In genomic region chr5:53739111-53739510, GRCh38 we compare ENCODE assay signal across 32 cellular contexts.
"Had no signal": no experiment of that assay in that cellular context is flagged by ENCODE, and none has a peak within 500 bp of the region (broad histone marks: within the 10 kb centered on the region; RNA-seq: fewer than 3 reads in every experiment).

No MANE protein-coding gene starts in this region.

- H3K27ac Mint-ChIP-seq: activated B cell treated with CpG ODN at 0.5 μM for 24 hours; activated CD4-positive, alpha-beta T cell treated with anti-CD3 and anti-CD28 coated beads, Interleukin-2, amount 10 ng/mL, durations not matched to agents 24 days and 14 days; activated naive CD4-positive, alpha-beta T cell treated with anti-CD3 and anti-CD28 coated beads for 36 hours; activated naive CD8-positive, alpha-beta T cell treated with anti-CD3 and anti-CD28 coated beads, Interleukin-2, amount 10 ng/mL, durations not matched to agents 7 days and 5 days; T-cell had no signal

- H3K36me3 ChIP-seq: breast epithelium, MG63 had no signal

- H3K4me3 Mint-ChIP-seq: activated B cell treated with CpG ODN at 0.5 μM for 24 hours; activated CD4-positive, alpha-beta T cell treated with anti-CD3 and anti-CD28 coated beads, Interleukin-2, amount 10 ng/mL, durations not matched to agents 24 days and 14 days; activated naive CD4-positive, alpha-beta T cell treated with anti-CD3 and anti-CD28 coated beads for 36 hours; activated naive CD8-positive, alpha-beta T cell treated with anti-CD3 and anti-CD28 coated beads, Interleukin-2, amount 10 ng/mL, durations not matched to agents 7 days and 5 days; activated T-cell treated with anti-CD3 and anti-CD28 coated beads, Interleukin-2, amount 50 U/mL, for 4 hours; IgD-negative memory B cell; T-cell had no signal

- DNase-seq: activated B cell treated with CpG ODN at 0.5 μM for 24 hours; activated CD4-positive, alpha-beta T cell treated with anti-CD3 and anti-CD28 coated beads for 1 hour; activated CD4-positive, alpha-beta T cell treated with anti-CD3 and anti-CD28 coated beads, Interleukin-2, amount 10 ng/mL, durations not matched to agents 24 days and 14 days; activated CD4-positive, alpha-beta T cell treated with anti-CD3 and anti-CD28 coated beads, Interleukin-2, amount 50 U/mL, for 48 hours; activated CD8-positive, alpha-beta memory T cell treated with anti-CD3 and anti-CD28 coated beads for 24 hours; activated gamma-delta T cell; activated naive CD4-positive, alpha-beta T cell treated with anti-CD3 and anti-CD28 coated beads for 36 hours; activated naive CD8-positive, alpha-beta T cell treated with anti-CD3 and anti-CD28 coated beads, Interleukin-2, amount 10 ng/mL, durations not matched to agents 7 days and 5 days; activated T-cell treated with anti-CD3 and anti-CD28 coated beads, Interleukin-2, amount 50 U/mL, for 4 hours; aorta; central memory CD4-positive, alpha-beta T cell; MG63; MV-4-11; NCI-H1092 treated with DMSO at 0.1 percent for 48 hours; NCI-H1417 treated with DMSO at 0.1 percent for 48 hours; NCI-H1694; NCI-H2029; NCI-H226; NCI-H526 treated with DMSO at 0.1 percent for 48 hours; NCI-H82; NK-92 treated with Interleukin-12 subunit alpha and Interleukin-12 subunit beta, amount 100 ng/mL, for 24 hours; OCI-M1; RPMI8226; T-cell; T-helper 2 cell; T1000 had no signal

- H3K36me3 Mint-ChIP-seq: activated naive CD8-positive, alpha-beta T cell treated with anti-CD3 and anti-CD28 coated beads, Interleukin-2, amount 10 ng/mL, durations not matched to agents 7 days and 5 days; T-cell had no signal

- H3K4me1 Mint-ChIP-seq: activated B cell treated with CpG ODN at 0.5 μM for 24 hours; activated CD4-positive, alpha-beta T cell treated with anti-CD3 and anti-CD28 coated beads, Interleukin-2, amount 10 ng/mL, durations not matched to agents 24 days and 14 days; activated naive CD8-positive, alpha-beta T cell treated with anti-CD3 and anti-CD28 coated beads, Interleukin-2, amount 10 ng/mL, durations not matched to agents 7 days and 5 days; IgD-negative memory B cell; T-cell had no signal

- H3K9ac ChIP-seq: KMS-11 had no signal

- H3K4me3 ChIP-seq: breast epithelium, MG63, SK-N-MC had no signal

- H3K9me3 ChIP-seq: MG63 had no signal

- H3K4me2 ChIP-seq: KMS-11 had no signal

- H3K4me1 ChIP-seq: breast epithelium had no signal

- H3K27me3 ChIP-seq: breast epithelium, MG63 had no signal

- ATAC-seq: activated T-cell treated with anti-CD3 and anti-CD28 coated beads, Interleukin-2, amount 50 U/mL, for 4 hours; Panc1; Right ventricle myocardium inferior; T-cell had no signal

- H3K27ac ChIP-seq: breast epithelium, KMS-11, SK-N-MC had no signal
